7 cellular contexts compared by ENCODE assay signal in genomic region chr7:47480576-47481538, GRCh38.
DNase-seq lines count a peak whose midpoint lies in the region; ATAC-seq, FAIRE-seq and TF ChIP-seq lines count a peak whose summit lies in the region.

No MANE protein-coding gene starts in this region.

- no peak for TF ChIP-seq CTCF in GM12878 (IDR thresholded peaks at IDR 0.05 in 2 of 3, conservative IDR thresholded peaks at IDR 0.05 in 1 of 3; ENCODE audit: control insufficient read depth in 2 of 3, extremely low read depth in 1 of 3, insufficient read depth in 1 of 3, low read depth in 3 of 3, low read length in 3 of 3)

- H2AFZ ChIP-seq in GM12878 (ENCODE audit: control insufficient read depth, low read depth, low read length), result peak overlapping the region; percentile 45

- BruUV-seq in GM12878 (replicated peaks; lab: Mats Ljungman, UMichigan), result no TSS peak

- intact Hi-C loops in GM12878 (cut with micrococcal nuclease; ENCODE audit: unreplicated experiment), result no loop called here
- intact Hi-C loops in activated CD4-positive, alpha-beta memory T cell treated with anti-CD3 and anti-CD28 coated beads for 36 hours (cut with micrococcal nuclease), result no loop called here

- no peaks in the 10 kb centered on the region for H3K9me3 Mint-ChIP-seq in stimulated activated memory B cell treated with anti-CD40 and anti-IgM and Interleukin-4, amounts not matched to agents 10 μg/mL and 1 μg/mL and 100 μg/mL, for 72 hours
- no peaks in the 10 kb centered on the region for H3K9me3 Mint-ChIP-seq in activated CD4-positive, alpha-beta memory T cell treated with anti-CD3 and anti-CD28 coated beads for 36 hours

- DNase-seq in GM12878 (ENCODE audit: low read depth, low spot score) (peak; percentile 31), KG1 (lab: John Stamatoyannopoulos, UW) (no peak), cerebellar cortex (ENCODE audit: low spot score) (no peak)
- no peak for DNase-seq in activated CD4-positive, alpha-beta memory T cell treated with anti-CD3 and anti-CD28 coated beads for 36 hours

- H3K27ac Mint-ChIP-seq in stimulated activated memory B cell treated with anti-CD40 and anti-IgM and Interleukin-4, amounts not matched to agents 10 μg/mL and 1 μg/mL and 100 μg/mL, for 72 hours, result peak overlapping the region; percentile 91
- H3K27ac Mint-ChIP-seq in activated CD4-positive, alpha-beta memory T cell treated with anti-CD3 and anti-CD28 coated beads for 36 hours, result no peak overlapping the region

- TF ChIP-seq EP300 in GM12878 (IDR thresholded peaks at IDR 0.05; ENCODE audit: borderline replicate concordance in 1 of 2, control insufficient read depth in 1 of 2, low read depth in 2 of 2, low read length in 2 of 2), result no peak

- ATAC-seq in GM19372 (IDR thresholded peaks at IDR 0.05; ENCODE audit: low read depth, unreplicated experiment) (peak; percentile 70), HG03039 (IDR thresholded peaks at IDR 0.05; ENCODE audit: unreplicated experiment) (peak; percentile 60), GM12878 (peak; percentile 78)
- peak; percentile 80 for ATAC-seq in stimulated activated memory B cell treated with anti-CD40 and anti-IgM and Interleukin-4, amounts not matched to agents 10 μg/mL and 1 μg/mL and 100 μg/mL, for 72 hours

- SMC1A ChIA-PET in GM12878 (lab: Charles Lee; ENCODE audit: uncharacterized antibody, unreplicated experiment), result no interaction called here

- peak overlapping the region; percentile 38 for H3K27ac ChIP-seq in GM12878 (ENCODE audit: control insufficient read depth, insufficient read depth)

- peak overlapping the region; percentile 68 for H3K4me3 Mint-ChIP-seq in stimulated activated memory B cell treated with anti-CD40 and anti-IgM and Interleukin-4, amounts not matched to agents 10 μg/mL and 1 μg/mL and 100 μg/mL, for 72 hours
- no peak overlapping the region for H3K4me3 Mint-ChIP-seq in activated CD4-positive, alpha-beta memory T cell treated with anti-CD3 and anti-CD28 coated beads for 36 hours

- H3K9me3 ChIP-seq in GM12878 (replicated peaks; ENCODE audit: control insufficient read depth, insufficient read depth, low read length), result no peaks in the 10 kb centered on the region

- POLR2A ChIA-PET in GM12878 (lab: Charles Lee), result interaction anchor here (1.2 kb wide), 1 partner anchor 13 kb away, joined by 3 read pairs; no protein-coding TSS in a partner anchor
- POLR2A ChIA-PET in activated CD4-positive, alpha-beta memory T cell treated with anti-CD3 and anti-CD28 coated beads for 36 hours (lab: Charles Lee), result no interaction called here

- peaks cover 28% of the 10 kb centered on the region for H3K4me1 ChIP-seq in GM12878 (ENCODE audit: control insufficient read depth, insufficient read depth, low read length)

- TF ChIP-seq RAD21 in GM12878 (IDR thresholded peaks at IDR 0.05; ENCODE audit: insufficient read depth, low read depth, low read length), result no peak

- H3K36me3 Mint-ChIP-seq in stimulated activated memory B cell treated with anti-CD40 and anti-IgM and Interleukin-4, amounts not matched to agents 10 μg/mL and 1 μg/mL and 100 μg/mL, for 72 hours, result no peaks in the 10 kb centered on the region
- no peaks in the 10 kb centered on the region for H3K36me3 Mint-ChIP-seq in activated CD4-positive, alpha-beta memory T cell treated with anti-CD3 and anti-CD28 coated beads for 36 hours

- 51% methylated on average over 12 of the region's 12 CpGs for WGBS in GM12878 (ENCODE audit: insufficient coverage, insufficient replicate concordance, low lambda C conversion rate, missing lambda C conversion rate)

- H3K4me3 ChIP-seq in GM12878, result peak overlapping the region; percentile 62

- CTCF ChIA-PET in GM12878 (lab: Yijun Ruan, JAX), result no interaction called here
- CTCF ChIA-PET in activated CD4-positive, alpha-beta memory T cell treated with anti-CD3 and anti-CD28 coated beads for 36 hours (lab: Charles Lee), result no interaction called here

- H3K4me1 Mint-ChIP-seq in stimulated activated memory B cell treated with anti-CD40 and anti-IgM and Interleukin-4, amounts not matched to agents 10 μg/mL and 1 μg/mL and 100 μg/mL, for 72 hours, result peaks cover 79% of the 10 kb centered on the region
- peaks cover 7% of the 10 kb centered on the region for H3K4me1 Mint-ChIP-seq in activated CD4-positive, alpha-beta memory T cell treated with anti-CD3 and anti-CD28 coated beads for 36 hours (ENCODE audit: low read depth)

- RAD21 ChIA-PET in GM12878 (lab: Charles Lee; ENCODE audit: unreplicated experiment), result interaction anchor here (0.8 to 1.2 kb wide), 2 partner anchors 13 to 339 kb away, joined by 3 read pairs; no protein-coding TSS in a partner anchor

- H3K27me3 Mint-ChIP-seq in stimulated activated memory B cell treated with anti-CD40 and anti-IgM and Interleukin-4, amounts not matched to agents 10 μg/mL and 1 μg/mL and 100 μg/mL, for 72 hours, result no peaks in the 10 kb centered on the region
- H3K27me3 Mint-ChIP-seq in activated CD4-positive, alpha-beta memory T cell treated with anti-CD3 and anti-CD28 coated beads for 36 hours, result no peaks in the 10 kb centered on the region

- peaks cover 2% of the 10 kb centered on the region for H3K79me2 ChIP-seq in GM12878 (ENCODE audit: control insufficient read depth, insufficient read depth, low read length)

- in situ Hi-C loops in GM12878 (cut with MboI), result no loop called here

- H3K9ac ChIP-seq in GM12878 (ENCODE audit: control insufficient read depth, insufficient read depth, low read length), result peak overlapping the region; percentile 42

- FAIRE-seq in GM12878 (lab: Jason Lieb, UNC), result peak; percentile 56

- H4K20me1 ChIP-seq in GM12878 (ENCODE audit: control insufficient read depth, insufficient read depth), result no peaks in the 10 kb centered on the region

- peak overlapping the region; percentile 91 for H3K4me2 ChIP-seq in GM12878 (ENCODE audit: control insufficient read depth, insufficient read depth)

- no peaks in the 10 kb centered on the region for H3K36me3 ChIP-seq in GM12878 (ENCODE audit: control insufficient read depth in 2 of 2, insufficient read depth in 2 of 2, low read length in 1 of 2)

- no peaks in the 10 kb centered on the region for H3K27me3 ChIP-seq in GM12878 (replicated peaks in 1 of 2; ENCODE audit: control insufficient read depth in 2 of 2, insufficient read depth in 2 of 2, low read length in 1 of 2)

- TF ChIP-seq POLR2A in GM12878 (IDR thresholded peaks at IDR 0.05; ENCODE audit: low read depth, low read length), result no peak

TF ChIP-seq in GM12878, 131 proteins besides CTCF, POLR2A, EP300 and RAD21 (continues in another document):
- TF ChIP-seq POU2F2 (IDR thresholded peaks at IDR 0.05; ENCODE audit: borderline replicate concordance, low read depth, low read length) (peak; percentile 52; the same call in 1 of the 3 replicates), SPI1 (IDR thresholded peaks at IDR 0.05; ENCODE audit: borderline replicate concordance, insufficient read depth, low read depth, low read length) (no peak), RELA (IDR thresholded peaks at IDR 0.05; ENCODE audit: borderline replicate concordance, partially characterized antibody) (peak; percentile 26), RELB (IDR thresholded peaks at IDR 0.05; ENCODE audit: low read depth) (peak; percentile 70), E2F4 (IDR thresholded peaks at IDR 0.05; ENCODE audit: low read depth, low read length) (no peak), IRF5 (IDR thresholded peaks at IDR 0.05; ENCODE audit: borderline replicate concordance) (no peak)
